14 cellular contexts compared by ENCODE assay signal in genomic region chr18:68275616-68276015, GRCh38.
A peak's percentile ranks its signal among the peaks of the same experiment; 100 is the strongest.
DNase-seq lines count a peak whose midpoint lies in the region; ATAC-seq lines count a peak whose summit lies in the region.
"Had no signal": no experiment of that assay in that cellular context is flagged by ENCODE, and none has a peak within 500 bp of the region (broad histone marks: within the 10 kb centered on the region; RNA-seq: fewer than 3 reads in every experiment).

No MANE protein-coding gene starts in this region.

- H3K4me3 Mint-ChIP-seq in stimulated activated naive CD8-positive, alpha-beta T cell treated with anti-CD3 and anti-CD28 coated beads, Interleukin-15, amount 100 ng/mL, for 72 hours: no peak overlapping the region
- H3K4me3 Mint-ChIP-seq: memory B cell had no signal

- DNase-seq in stimulated activated naive CD8-positive, alpha-beta T cell treated with anti-CD3 and anti-CD28 coated beads, Interleukin-15, amount 100 ng/mL, for 72 hours: no peak
- no peak for DNase-seq in stimulated activated naive CD8-positive, alpha-beta T cell treated with anti-CD3 and anti-CD28 coated beads, Interleukin-15, Interleukin-2, amounts not matched to agents 100 U/mL and 50 U/mL, for 24 hours
- DNase-seq in amniotic epithelial cell (ENCODE audit: low read depth) (peak; percentile 86), foreskin melanocyte (peak; percentile 11), NCI-H1048 (lab: John Stamatoyannopoulos, UW) (no peak), GM19238 (ENCODE audit: insufficient read length, low spot score) (no peak), ecto neural progenitor cell (ENCODE audit: low spot score) (no peak)
- DNase-seq: activated CD4-positive, alpha-beta T cell treated with anti-CD3 and anti-CD28 coated beads for 4 hours; activated gamma-delta T cell; AML-193; heart right ventricle; NCI-H526 treated with DMSO at 0.1 percent for 48 hours had no signal

- no peaks in the 10 kb centered on the region for H3K4me1 Mint-ChIP-seq in stimulated activated naive CD8-positive, alpha-beta T cell treated with anti-CD3 and anti-CD28 coated beads, Interleukin-15, amount 100 ng/mL, for 72 hours
- H3K4me1 Mint-ChIP-seq: memory B cell had no signal

- no peaks in the 10 kb centered on the region for H3K9me3 Mint-ChIP-seq in stimulated activated naive CD8-positive, alpha-beta T cell treated with anti-CD3 and anti-CD28 coated beads, Interleukin-15, amount 100 ng/mL, for 72 hours
- H3K9me3 Mint-ChIP-seq: memory B cell had no signal

- H3K27ac Mint-ChIP-seq in stimulated activated naive CD8-positive, alpha-beta T cell treated with anti-CD3 and anti-CD28 coated beads, Interleukin-15, amount 100 ng/mL, for 72 hours: no peak overlapping the region
- H3K27ac Mint-ChIP-seq: memory B cell had no signal

- peak; percentile 9 for ATAC-seq in stimulated activated naive CD8-positive, alpha-beta T cell treated with anti-CD3 and anti-CD28 coated beads, Interleukin-15, amount 100 ng/mL, for 72 hours
- no peak for ATAC-seq in stimulated activated naive CD8-positive, alpha-beta T cell treated with anti-CD3 and anti-CD28 coated beads, Interleukin-15, Interleukin-2, amounts not matched to agents 100 U/mL and 50 U/mL, for 24 hours
- no peak for ATAC-seq in GM19324 (IDR thresholded peaks at IDR 0.05; ENCODE audit: low FRiP score, unreplicated experiment)
- ATAC-seq: heart right ventricle had no signal

- no peaks in the 10 kb centered on the region for H3K27me3 Mint-ChIP-seq in stimulated activated naive CD8-positive, alpha-beta T cell treated with anti-CD3 and anti-CD28 coated beads, Interleukin-15, amount 100 ng/mL, for 72 hours
- H3K27me3 Mint-ChIP-seq: memory B cell had no signal

Comparison
In these comparisons a context has a peak if more than half of its experiments do, and no peak if none do; other contexts are left out.
1. DNase-seq: peak in amniotic epithelial cell (single experiment) and foreskin melanocyte (single experiment); none in stimulated activated naive CD8-positive, alpha-beta T cell treated with anti-CD3 and anti-CD28 coated beads, Interleukin-15, amount 100 ng/mL, for 72 hours (0 of 2), stimulated activated naive CD8-positive, alpha-beta T cell treated with anti-CD3 and anti-CD28 coated beads, Interleukin-15, Interleukin-2, amounts not matched to agents 100 U/mL and 50 U/mL, for 24 hours (single experiment), NCI-H1048 (single experiment), GM19238 (single experiment) and ecto neural progenitor cell (single experiment).